In genomic region chr17:62800580-62800979, GRCh38 we compare ENCODE assay signal across 13 cellular contexts. TPM values are rescaled to one million over a fixed set of nuclear protein-coding genes. Genes with fewer than 3 reads are reported as not detected.
DNase-seq lines count a peak whose midpoint lies in the region; FAIRE-seq and TF ChIP-seq lines count a peak whose summit lies in the region.
"Had no signal": no experiment of that assay in that cellular context is flagged by ENCODE, and none has a peak within 500 bp of the region (broad histone marks: within the 10 kb centered on the region; RNA-seq: fewer than 3 reads in every experiment).

No MANE protein-coding gene starts in this region.

- H3K27me3 Mint-ChIP-seq in H9 (ENCODE audit: low read depth) (peaks cover 4% of the 10 kb centered on the region; the same call in 1 of the 2 replicates), astrocyte (ENCODE audit: low read depth, unreplicated experiment) (no peaks in the 10 kb centered on the region)

- H3K14ac ChIP-seq in H9 (ENCODE audit: insufficient read depth, low read length), result no peak overlapping the region

- H3K79me2 ChIP-seq in H9 (ENCODE audit: insufficient read depth, low read length), result no peaks in the 10 kb centered on the region
- no peaks in the 10 kb centered on the region for H3K79me2 ChIP-seq in astrocyte (ENCODE audit: insufficient read depth, low read length)

- H2AK5ac ChIP-seq in H9 (ENCODE audit: insufficient read length, low read length), result no peak overlapping the region

- H2BK12ac ChIP-seq in H9 (ENCODE audit: insufficient read length, low read depth, low read length), result no peak overlapping the region

- H2AFZ ChIP-seq in H9 (ENCODE audit: low read length) (no peak overlapping the region), astrocyte (ENCODE audit: low read depth, low read length) (no peak overlapping the region)

- H3K36me3 Mint-ChIP-seq in H9 (ENCODE audit: insufficient read depth in 1 of 3, low read depth in 3 of 3) (no peaks in the 10 kb centered on the region), astrocyte (ENCODE audit: low read depth, unreplicated experiment) (peaks cover 2% of the 10 kb centered on the region)

- TF ChIP-seq CTCF in H9 (conservative IDR thresholded peaks at IDR 0.05), result no peak
- TF ChIP-seq CTCF in astrocyte (IDR thresholded peaks at IDR 0.05; ENCODE audit: insufficient read depth, low read depth, low read length), result no peak

- FAIRE-seq in astrocyte (lab: Jason Lieb, UNC), result no peak
- FAIRE-seq: K562 had no signal

- no peak overlapping the region for H4K5ac ChIP-seq in H9 (ENCODE audit: insufficient read length, low read depth, low read length)

- no peak overlapping the region for H3K18ac ChIP-seq in H9 (ENCODE audit: insufficient read length, low read depth, low read length)

- H3K27me3 ChIP-seq in H9 (ENCODE audit: insufficient read depth, low read length) (no peaks in the 10 kb centered on the region), astrocyte (ENCODE audit: insufficient read depth, low read length) (no peaks in the 10 kb centered on the region)

- H3K23ac ChIP-seq in H9 (ENCODE audit: insufficient read length, low read depth, low read length), result no peak overlapping the region

- H3K4me3 Mint-ChIP-seq in H9 (no peak overlapping the region), astrocyte (ENCODE audit: unreplicated experiment) (no peak overlapping the region)
- H3K4me3 Mint-ChIP-seq: activated T-helper 1 cell treated with anti-CD3 and anti-CD28 coated beads, Interleukin-12 subunit alpha, Interleukin-12 subunit beta, Interleukin-2, Interleukin-4 antibody, amounts not matched to agents 30 ng/mL and 10 ng/mL and 1 ng/mL, durations not matched to agents 14 hours and 24 hours and 36 hours; nephron progenitor cell had no signal

- H3K56ac ChIP-seq in H9 (ENCODE audit: insufficient read length, low read depth, low read length), result no peak overlapping the region

- no peaks in the 10 kb centered on the region for H3K23me2 ChIP-seq in H9 (ENCODE audit: insufficient read length, low read depth, low read length, poor library complexity, severe bottlenecking)

- H3K79me1 ChIP-seq in H9 (ENCODE audit: insufficient read depth, low read depth, low read length, poor library complexity, severe bottlenecking), result no peaks in the 10 kb centered on the region

- H3K4me1 ChIP-seq in H9 (ENCODE audit: insufficient read depth, low read length) (no peaks in the 10 kb centered on the region), astrocyte (ENCODE audit: insufficient read depth, low read length) (no peaks in the 10 kb centered on the region)

- H3K9me3 ChIP-seq in H9 (ENCODE audit: control insufficient read depth, low read depth, low read length) (no peaks in the 10 kb centered on the region), astrocyte (ENCODE audit: insufficient read depth, low read depth, low read length) (no peaks in the 10 kb centered on the region)

- no peak overlapping the region for H2BK20ac ChIP-seq in H9 (ENCODE audit: low read depth, low read length, poor library complexity, severe bottlenecking)

- no peaks in the 10 kb centered on the region for H3K36me3 ChIP-seq in astrocyte (ENCODE audit: insufficient read depth, low read length)

- H3K4ac ChIP-seq in H9 (ENCODE audit: low read depth, low read length), result no peak overlapping the region

- H3K9ac ChIP-seq in H9 (ENCODE audit: extremely low read depth, insufficient read length, low read length), result no peak overlapping the region
- no peak overlapping the region for H3K9ac ChIP-seq in astrocyte (ENCODE audit: low read length)

- no peak overlapping the region for H2BK5ac ChIP-seq in H9 (ENCODE audit: insufficient read length, low read length)

- H3T11ph ChIP-seq in H9 (ENCODE audit: low read length), result no peak overlapping the region

- no peak overlapping the region for H3K27ac ChIP-seq in H9 (ENCODE audit: insufficient read length, low read depth, low read length)
- H3K27ac ChIP-seq in astrocyte (ENCODE audit: low read depth, low read length), result no peak overlapping the region

- DNase-seq in AG08395 (ENCODE audit: low spot score) (peak; percentile 52), H9 (peak; percentile 72), astrocyte (ENCODE audit: low read depth) (peak; percentile 36), kidney tubule cell (ENCODE audit: low spot score) (peak; percentile 89), NCI-H187 (lab: John Stamatoyannopoulos, UW) (no peak), retina (no peak), UCSD-AML1 (lab: John Stamatoyannopoulos, UW; ENCODE audit: unreplicated experiment) (no peak)
- DNase-seq in activated CD8-positive, alpha-beta memory T cell treated with anti-CD3 and anti-CD28 coated beads for 24 hours, result no peak
- DNase-seq: activated CD4-positive, alpha-beta T cell treated with anti-CD3 and anti-CD28 coated beads for 4 hours; NCI-H226; nephron progenitor cell had no signal

- no peak overlapping the region for H4K8ac ChIP-seq in H9 (replicated peaks; ENCODE audit: insufficient read length, low read depth, low read length)

- no CpG with 5 or more reads among the region's 7 CpGs for WGBS in H9 (ENCODE audit: extremely low coverage, insufficient read length, low lambda C conversion rate)

- no peaks in the 10 kb centered on the region for H3K9me3 Mint-ChIP-seq in H9
- H3K9me3 Mint-ChIP-seq in astrocyte (ENCODE audit: unreplicated experiment), result no peaks in the 10 kb centered on the region
- H3K9me3 Mint-ChIP-seq: activated T-helper 1 cell treated with anti-CD3 and anti-CD28 coated beads, Interleukin-12 subunit alpha, Interleukin-12 subunit beta, Interleukin-2, Interleukin-4 antibody, amounts not matched to agents 30 ng/mL and 10 ng/mL and 1 ng/mL, durations not matched to agents 14 hours and 24 hours and 36 hours; nephron progenitor cell had no signal

- no peak overlapping the region for H2BK15ac ChIP-seq in H9 (ENCODE audit: low read depth, low read length)

- H2BK120ac ChIP-seq in H9 (ENCODE audit: low read depth, low read length, poor library complexity, severe bottlenecking), result no peak overlapping the region

- H4K91ac ChIP-seq in H9 (ENCODE audit: insufficient read length, low read depth, low read length), result no peak overlapping the region

- no peaks in the 10 kb centered on the region for H4K20me1 ChIP-seq in H9 (ENCODE audit: control insufficient read depth, insufficient read depth, insufficient read length)
- no peaks in the 10 kb centered on the region for H4K20me1 ChIP-seq in astrocyte (ENCODE audit: insufficient read depth, low read length)

- peak overlapping the region in 1 of 3 experiments; percentile 74; a peak in 1 of 7 replicates for H3K27ac Mint-ChIP-seq in H9
- no peak overlapping the region for H3K27ac Mint-ChIP-seq in astrocyte (ENCODE audit: unreplicated experiment)
- H3K27ac Mint-ChIP-seq: activated T-helper 1 cell treated with anti-CD3 and anti-CD28 coated beads, Interleukin-12 subunit alpha, Interleukin-12 subunit beta, Interleukin-2, Interleukin-4 antibody, amounts not matched to agents 30 ng/mL and 10 ng/mL and 1 ng/mL, durations not matched to agents 14 hours and 24 hours and 36 hours; nephron progenitor cell had no signal

- H3K4me1 Mint-ChIP-seq in H9 (peaks cover 9 to 13% of the 10 kb centered on the region in 2 experiments), astrocyte (ENCODE audit: low read depth, unreplicated experiment) (peaks cover 15% of the 10 kb centered on the region)

- H3K4me3 ChIP-seq in astrocyte (ENCODE audit: insufficient read depth, low read depth, low read length), result no peak overlapping the region
- H3K4me3 ChIP-seq: K562 had no signal

- no peak overlapping the region for H3K4me2 ChIP-seq in H9 (ENCODE audit: insufficient read depth, insufficient read length, low read length)
- no peak overlapping the region for H3K4me2 ChIP-seq in astrocyte (ENCODE audit: low read length)

RNA-seq across cellular contexts. Expression of gene MARCHF10, which starts 7.5 kb away (rescaled TPM):
- total RNA-seq in H9 (2021) (0.39 TPM in 1 of 2 replicates, not detected in the other), astrocyte (not detected in 2 replicates)
- total RNA-seq: activated T-helper 1 cell treated with anti-CD3 and anti-CD28 coated beads, Interleukin-12 subunit alpha, Interleukin-12 subunit beta, Interleukin-2, Interleukin-4 antibody, amounts not matched to agents 30 ng/mL and 10 ng/mL and 1 ng/mL, durations not matched to agents 14 hours and 24 hours and 36 hours; K562 had no signal

Comparison
In these comparisons a context has a peak if more than half of its experiments do, and no peak if none do; other contexts are left out.
1. DNase-seq: peak in AG08395 (single experiment), H9 (single experiment), astrocyte (single experiment) and kidney tubule cell (single experiment); none in NCI-H187 (0 of 2), retina (single experiment), UCSD-AML1 (single experiment) and activated CD8-positive, alpha-beta memory T cell treated with anti-CD3 and anti-CD28 coated beads for 24 hours (single experiment).